In genomic region chr5:108727639-108728565, GRCh38 we compare ENCODE assay signal across 8 cellular contexts. TPM values are rescaled to one million over a fixed set of nuclear protein-coding genes. Genes with fewer than 3 reads are reported as not detected.
DNase-seq lines count a peak whose midpoint lies in the region; ATAC-seq, FAIRE-seq and TF ChIP-seq lines count a peak whose summit lies in the region.

No MANE protein-coding gene starts in this region.

- intact Hi-C loops in left ventricle myocardium superior (cut with micrococcal nuclease) (no loop called here), posterior vena cava (cut with DNase I) (loop anchor here in 1 of 2 donors (5.0 kb wide), 1 partner anchor 41 kb away; no protein-coding TSS in a partner anchor)

- no peaks in the 10 kb centered on the region for H3K36me3 ChIP-seq in astrocyte (ENCODE audit: insufficient read depth, low read length)

- H3K4me1 Mint-ChIP-seq in astrocyte (ENCODE audit: low read depth, unreplicated experiment), result peaks cover 4% of the 10 kb centered on the region

- no peaks in the 10 kb centered on the region for H3K27me3 ChIP-seq in astrocyte (ENCODE audit: insufficient read depth, low read length)

- H3K79me2 ChIP-seq in astrocyte (ENCODE audit: insufficient read depth, low read length), result no peaks in the 10 kb centered on the region

- in situ Hi-C loops in GM13977 (cut with MboI; ENCODE audit: low pct_unique_long_range_greater_than_20kb, low sequenced_read_pairs, unreplicated experiment), result no loop called here

- ATAC-seq in HG02759 (IDR thresholded peaks at IDR 0.05; ENCODE audit: unreplicated experiment) (peak; percentile 81), left ventricle myocardium superior (peak; percentile 100)

- FAIRE-seq in astrocyte (lab: Jason Lieb, UNC), result no peak

- peak overlapping the region; percentile 92 for H3K4me2 ChIP-seq in astrocyte (ENCODE audit: low read length)

- TF ChIP-seq CTCF in GM13977 (IDR thresholded peaks at IDR 0.05; ENCODE audit: extremely low read depth, insufficient read depth, missing control alignments), result no peak
- TF ChIP-seq CTCF in astrocyte (IDR thresholded peaks at IDR 0.05; ENCODE audit: insufficient read depth, low read depth, low read length), result no peak

- H3K9me3 ChIP-seq in astrocyte (ENCODE audit: insufficient read depth, low read depth, low read length), result no peaks in the 10 kb centered on the region

- no peaks in the 10 kb centered on the region for H4K20me1 ChIP-seq in astrocyte (ENCODE audit: insufficient read depth, low read length)

- H3K9me3 Mint-ChIP-seq in astrocyte (ENCODE audit: unreplicated experiment), result no peaks in the 10 kb centered on the region

- H3K27ac ChIP-seq in astrocyte (ENCODE audit: low read depth, low read length), result peak overlapping the region; percentile 84

- H3K4me1 ChIP-seq in astrocyte (ENCODE audit: insufficient read depth, low read length), result peaks cover 3% of the 10 kb centered on the region

- H2AFZ ChIP-seq in astrocyte (ENCODE audit: low read depth, low read length), result peak overlapping the region; percentile 95

- H3K4me3 ChIP-seq in astrocyte (ENCODE audit: insufficient read depth, low read depth, low read length), result peak overlapping the region; percentile 73

- DNase-seq in GM13977 (ENCODE audit: low spot score), result peak; percentile 75
- peak; percentile 72 for DNase-seq in NCI-H1436 (lab: John Stamatoyannopoulos, UW)
- peak in 4 of 5 donors; percentile 18 to 35 (median 24) for DNase-seq in T-helper 1 cell
- DNase-seq in astrocyte (ENCODE audit: low read depth), result peak; percentile 87
- peak; percentile 94 for DNase-seq in left ventricle myocardium superior
- DNase-seq in posterior vena cava (ENCODE audit: low spot score), result peak; percentile 97
- no peak for DNase-seq in GM19240 (ENCODE audit: insufficient read length, low spot score)

- H3K4me3 Mint-ChIP-seq in astrocyte (ENCODE audit: unreplicated experiment), result peak overlapping the region; percentile 91

- H3K9ac ChIP-seq in astrocyte (ENCODE audit: low read length), result peak overlapping the region; percentile 89

- no peaks in the 10 kb centered on the region for H3K36me3 Mint-ChIP-seq in astrocyte (ENCODE audit: low read depth, unreplicated experiment)

- H3K27ac Mint-ChIP-seq in astrocyte (ENCODE audit: unreplicated experiment), result peak overlapping the region; percentile 97

- no peaks in the 10 kb centered on the region for H3K27me3 Mint-ChIP-seq in astrocyte (ENCODE audit: low read depth, unreplicated experiment)

RNA-seq across cellular contexts. Expression of gene FER, which starts 19.8 kb away (rescaled TPM):
- total RNA-seq in astrocyte, result 14.9 and 21.6 TPM in 2 replicates
- 12.3 TPM for total RNA-seq in left ventricle myocardium superior
- total RNA-seq in posterior vena cava, result 10 to 100 TPM; 52.6 to 62.2 TPM
